18 cellular contexts compared by ENCODE assay signal in the genomic region with DNA sequence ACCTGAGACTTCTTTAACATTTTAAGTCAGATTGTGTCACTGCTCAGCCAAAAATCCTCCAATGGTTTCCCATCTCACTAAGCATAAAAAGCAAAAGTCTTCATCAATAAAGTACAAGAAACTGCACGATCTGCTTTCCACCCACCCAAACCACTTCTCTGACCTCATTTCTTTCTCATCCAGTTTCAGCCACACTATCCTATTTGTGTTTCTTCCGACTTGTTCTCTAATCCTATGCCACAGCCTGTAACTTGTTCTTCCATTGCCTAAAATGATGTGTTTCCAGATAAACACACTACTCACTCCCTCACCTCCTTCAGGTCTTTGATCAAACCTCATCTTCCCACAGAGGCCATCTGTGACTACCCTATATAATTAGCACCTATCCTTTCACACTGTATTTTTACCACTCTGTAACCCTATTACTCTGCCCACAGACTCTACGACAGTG.
"Had no signal": no experiment of that assay in that cellular context is flagged by ENCODE, and none has a peak within 500 bp of the region (broad histone marks: within the 10 kb centered on the region; RNA-seq: fewer than 3 reads in every experiment).

No MANE protein-coding gene starts in this region.

- H3K27ac Mint-ChIP-seq: activated CD4-positive, alpha-beta memory T cell treated with anti-CD3 and anti-CD28 coated beads for 36 hours; activated naive CD4-positive, alpha-beta T cell treated with anti-CD3 and anti-CD28 coated beads, Interleukin-2, amount 10 ng/mL, durations not matched to agents 7 days and 5 days; nephron had no signal

- H3K36me3 Mint-ChIP-seq: activated naive CD4-positive, alpha-beta T cell treated with anti-CD3 and anti-CD28 coated beads, Interleukin-2, amount 10 ng/mL, durations not matched to agents 7 days and 5 days had no signal

- H3K4me3 Mint-ChIP-seq: activated CD4-positive, alpha-beta memory T cell treated with anti-CD3 and anti-CD28 coated beads for 36 hours; activated naive CD4-positive, alpha-beta T cell treated with anti-CD3 and anti-CD28 coated beads, Interleukin-2, amount 10 ng/mL, durations not matched to agents 7 days and 5 days; nephron had no signal

- H3K9me3 ChIP-seq: prostate gland, thoracic aorta, upper lobe of left lung had no signal

- H3K27me3 Mint-ChIP-seq: activated naive CD4-positive, alpha-beta T cell treated with anti-CD3 and anti-CD28 coated beads, Interleukin-2, amount 10 ng/mL, durations not matched to agents 7 days and 5 days had no signal

- H3K27ac ChIP-seq: adrenal gland, gastroesophageal sphincter, heart left ventricle, left lung, prostate gland, right atrium auricular region, thoracic aorta, upper lobe of left lung had no signal

- H3K27me3 ChIP-seq: adrenal gland, gastroesophageal sphincter, heart left ventricle, left lung, right atrium auricular region, upper lobe of left lung had no signal

- DNase-seq: activated CD4-positive, alpha-beta memory T cell treated with anti-CD3 and anti-CD28 coated beads for 36 hours; activated CD4-positive, CD25-positive, alpha-beta regulatory T cell treated with anti-CD3 and anti-CD28 coated beads, Interleukin-2, amount 50 U/mL, for 72 hours; activated naive CD4-positive, alpha-beta T cell treated with anti-CD3 and anti-CD28 coated beads, Interleukin-2, amount 10 ng/mL, durations not matched to agents 7 days and 5 days; activated T-cell treated with anti-CD3 and anti-CD28 coated beads, Interleukin-2, amount 50 U/mL, for 1 hour; adrenal gland; cerebellar nuclear complex; cortex of kidney; heart left ventricle; left lung; midbrain; occipital lobe; T-helper 1 cell; upper lobe of left lung had no signal

- H3K36me3 ChIP-seq: adrenal gland, prostate gland, right atrium auricular region, thoracic aorta, upper lobe of left lung had no signal

- H3K4me1 ChIP-seq: adrenal gland, gastroesophageal sphincter, heart left ventricle, left lung, prostate gland, right atrium auricular region, upper lobe of left lung had no signal

- H3K9me3 Mint-ChIP-seq: activated naive CD4-positive, alpha-beta T cell treated with anti-CD3 and anti-CD28 coated beads, Interleukin-2, amount 10 ng/mL, durations not matched to agents 7 days and 5 days had no signal

- H3K4me3 ChIP-seq: adrenal gland, gastroesophageal sphincter, heart left ventricle, left lung, prostate gland, right atrium auricular region, thoracic aorta, upper lobe of left lung had no signal

- H3K4me1 Mint-ChIP-seq: activated naive CD4-positive, alpha-beta T cell treated with anti-CD3 and anti-CD28 coated beads, Interleukin-2, amount 10 ng/mL, durations not matched to agents 7 days and 5 days; nephron had no signal
